Comparison of ENCODE assay signal across 8 cellular contexts in the genomic region with DNA sequence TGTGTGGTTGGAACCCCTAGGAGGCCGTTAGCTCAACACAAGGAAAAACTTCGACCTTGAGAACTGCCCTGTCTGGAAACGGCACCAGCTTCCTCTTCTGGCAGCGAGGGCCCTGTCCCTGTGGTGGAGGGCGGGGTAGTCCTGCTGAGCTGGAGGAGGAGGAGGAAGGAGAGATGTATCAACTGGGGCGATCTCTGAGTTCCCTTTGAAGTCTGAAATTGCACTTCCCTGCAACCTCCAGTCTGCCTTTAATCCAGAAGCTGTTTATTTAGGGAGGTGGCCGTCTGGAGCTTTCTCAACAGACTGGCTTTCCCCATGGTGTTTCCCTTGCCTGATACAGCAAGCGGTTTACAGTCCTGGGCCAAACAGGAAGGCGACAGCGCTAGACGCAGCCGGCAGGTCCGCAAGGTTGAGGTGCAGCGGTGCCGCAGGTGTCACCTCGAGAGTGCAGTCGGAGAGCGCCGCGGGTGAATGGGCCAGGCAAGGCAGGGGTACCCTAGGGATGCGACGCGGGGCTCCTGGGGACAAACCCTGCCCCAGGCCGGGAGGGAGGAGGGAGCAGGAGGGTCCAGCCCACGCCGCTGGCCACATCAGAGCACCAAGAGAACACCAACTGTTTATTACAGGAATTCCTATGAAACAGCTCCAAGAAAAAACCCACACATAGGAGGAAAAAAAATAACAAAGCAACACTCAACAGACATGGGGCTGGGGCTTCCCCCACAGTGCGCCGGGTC. TPM values are rescaled to one million over a fixed set of nuclear protein-coding genes. Genes with fewer than 3 reads are reported as not detected.
DNase-seq lines count a peak whose midpoint lies in the region; ATAC-seq, FAIRE-seq and TF ChIP-seq lines count a peak whose summit lies in the region.

No MANE protein-coding gene starts in this region.

- H3K9me3 Mint-ChIP-seq in activated CD4-positive, alpha-beta T cell treated with anti-CD3 and anti-CD28 coated beads, Interleukin-2, amount 10 ng/mL, durations not matched to agents 24 days and 14 days = no peaks in the 10 kb centered on the region

- H3K4me1 ChIP-seq in endothelial cell of umbilical vein (ENCODE audit: control insufficient read depth, extremely low read depth, insufficient read depth, low read length) (peaks cover 17% of the 10 kb centered on the region), urinary bladder (ENCODE audit: insufficient read depth) (no peaks in the 10 kb centered on the region)

- POLR2A ChIA-PET in endothelial cell of umbilical vein (lab: Charles Lee) = interaction anchor here (0.7 to 2.4 kb wide), 5 partner anchors 14 to 146 kb away, joined by 3 to 8 read pairs (median 4); a partner anchor contains a TSS

- no TSS peak for BruUV-seq in endothelial cell of umbilical vein (replicated peaks; lab: Mats Ljungman, UMichigan)

- no peak for TF ChIP-seq CTCF in endothelial cell of umbilical vein (IDR thresholded peaks at IDR 0.05; ENCODE audit: extremely low read depth in 1 of 2, insufficient read depth in 1 of 2, low read depth in 1 of 2, low read length in 2 of 2)

- no peak for TF ChIP-seq POLR2A in endothelial cell of umbilical vein (IDR thresholded peaks at IDR 0.05; ENCODE audit: low read depth, low read length)

- H3K4me2 ChIP-seq in endothelial cell of umbilical vein (ENCODE audit: insufficient read depth, low read length) = peak overlapping the region; percentile 76

- peak overlapping the region; percentile 44 for H3K9ac ChIP-seq in endothelial cell of umbilical vein (replicated peaks; ENCODE audit: extremely low read depth, insufficient read depth, low read length)

- H3K9me3 ChIP-seq in endothelial cell of umbilical vein (replicated peaks; ENCODE audit: control insufficient read depth, insufficient read depth, low read length) = no peaks in the 10 kb centered on the region

- H3K9me1 ChIP-seq in endothelial cell of umbilical vein (replicated peaks; ENCODE audit: control insufficient read depth, extremely low read depth, insufficient read depth, low read length) = no peaks in the 10 kb centered on the region

- H3K4me3 Mint-ChIP-seq in activated CD4-positive, alpha-beta T cell treated with anti-CD3 and anti-CD28 coated beads, Interleukin-2, amount 10 ng/mL, durations not matched to agents 24 days and 14 days = peak overlapping the region; percentile 84

- dilution Hi-C loops in endothelial cell of umbilical vein (cut with MboI; ENCODE audit: extremely low pct_ligation_motif_present, low sequenced_read_pairs) = loop anchor here (25.0 kb wide), 1 partner anchor 126 kb away; a partner anchor contains a TSS

- intact Hi-C loops in activated CD4-positive, alpha-beta T cell treated with anti-CD3 and anti-CD28 coated beads, Interleukin-2, amount 10 ng/mL, durations not matched to agents 24 days and 14 days (cut with micrococcal nuclease) = no loop called here
- intact Hi-C loops in endothelial cell of umbilical vein (cut with micrococcal nuclease) = loop anchor here (1.0 kb wide), 1 partner anchor 126 kb away; no protein-coding TSS in a partner anchor

- peak; percentile 80 for FAIRE-seq in endothelial cell of umbilical vein (lab: Jason Lieb, UNC)

- H3K4me3 ChIP-seq in endothelial cell of umbilical vein (replicated peaks in 1 of 3; ENCODE audit: insufficient read depth in 1 of 3, low read depth in 1 of 3, low read length in 3 of 3) (peak overlapping the region; percentile 21 to 49 (median 31)), urinary bladder (ENCODE audit: low read depth, low read length) (peak overlapping the region; percentile 43)

- 2% methylated on average over 28 of the region's 28 CpGs for WGBS in urinary bladder

- H3K36me3 ChIP-seq in endothelial cell of umbilical vein (ENCODE audit: control insufficient read depth in 2 of 2, extremely low read depth in 1 of 2, insufficient read depth in 2 of 2, low read length in 2 of 2) (no peaks in the 10 kb centered on the region), urinary bladder (ENCODE audit: insufficient read depth) (no peaks in the 10 kb centered on the region)

- peaks cover 45% of the 10 kb centered on the region for H3K27me3 Mint-ChIP-seq in activated CD4-positive, alpha-beta T cell treated with anti-CD3 and anti-CD28 coated beads, Interleukin-2, amount 10 ng/mL, durations not matched to agents 24 days and 14 days

- peaks cover 9% of the 10 kb centered on the region for H3K4me1 Mint-ChIP-seq in activated CD4-positive, alpha-beta T cell treated with anti-CD3 and anti-CD28 coated beads, Interleukin-2, amount 10 ng/mL, durations not matched to agents 24 days and 14 days

- H3K79me2 ChIP-seq in endothelial cell of umbilical vein (ENCODE audit: control insufficient read depth, insufficient read depth, low read length) = no peaks in the 10 kb centered on the region

- no peaks in the 10 kb centered on the region for H3K36me3 Mint-ChIP-seq in activated CD4-positive, alpha-beta T cell treated with anti-CD3 and anti-CD28 coated beads, Interleukin-2, amount 10 ng/mL, durations not matched to agents 24 days and 14 days (ENCODE audit: low read depth)

- DNase-seq in DMS 273 (lab: John Stamatoyannopoulos, UW; ENCODE audit: unreplicated experiment) (peak; percentile 91), KG1 (lab: John Stamatoyannopoulos, UW) (peak; percentile 39), endothelial cell of umbilical vein (ENCODE audit: low read depth, low spot score) (peak; percentile 30), mucosa of gallbladder (ENCODE audit: low spot score) (peak; percentile 56)
- DNase-seq in activated CD4-positive, alpha-beta T cell treated with anti-CD3 and anti-CD28 coated beads, Interleukin-2, amount 10 ng/mL, durations not matched to agents 24 days and 14 days = peak; percentile 76

- ATAC-seq in GM19023 (IDR thresholded peaks at IDR 0.05; ENCODE audit: unreplicated experiment) (no peak), HG03469 (IDR thresholded peaks at IDR 0.05; ENCODE audit: unreplicated experiment) (no peak)

- CTCF ChIA-PET in endothelial cell of umbilical vein (lab: Charles Lee) = interaction anchor here (0.5 to 18.8 kb wide), 13 partner anchors 11 to 388 kb away, joined by 3 to 584 read pairs (median 27); a partner anchor contains a TSS

- no peak overlapping the region for H3K27ac ChIP-seq in endothelial cell of umbilical vein (ENCODE audit: insufficient read depth, low read depth, low read length)
- peak overlapping the region; percentile 70 for H3K27ac ChIP-seq in urinary bladder (ENCODE audit: low read depth)

- no peaks in the 10 kb centered on the region for H3K27me3 ChIP-seq in endothelial cell of umbilical vein (ENCODE audit: control insufficient read depth in 2 of 2, insufficient read depth in 2 of 2, low read length in 2 of 2)

- H3K27ac Mint-ChIP-seq in activated CD4-positive, alpha-beta T cell treated with anti-CD3 and anti-CD28 coated beads, Interleukin-2, amount 10 ng/mL, durations not matched to agents 24 days and 14 days = no peak overlapping the region

- H4K20me1 ChIP-seq in endothelial cell of umbilical vein (replicated peaks; ENCODE audit: control insufficient read depth, extremely low read depth, insufficient read depth, low read length) = no peaks in the 10 kb centered on the region

- peak overlapping the region; percentile 35 for H2AFZ ChIP-seq in endothelial cell of umbilical vein (ENCODE audit: low read depth, low read length)

TF ChIP-seq in endothelial cell of umbilical vein, 7 proteins besides CTCF, POLR2A, EP300 and RAD21:
- TF ChIP-seq FOS (IDR thresholded peaks at IDR 0.05; ENCODE audit: borderline replicate concordance, insufficient read depth, low read length) = no peak
- TF ChIP-seq POLR2AphosphoS5 (IDR thresholded peaks at IDR 0.05; ENCODE audit: insufficient read depth, low read depth, low read length) = no peak
- no peak for TF ChIP-seq GATA2 (IDR thresholded peaks at IDR 0.05; ENCODE audit: insufficient read depth, insufficient read length, low read depth, low read length)
- TF ChIP-seq, protein P1, sequence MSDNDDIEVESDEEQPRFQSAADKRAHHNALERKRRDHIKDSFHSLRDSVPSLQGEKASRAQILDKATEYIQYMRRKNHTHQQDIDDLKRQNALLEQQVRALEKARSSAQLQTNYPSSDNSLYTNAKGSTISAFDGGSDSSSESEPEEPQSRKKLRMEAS (IDR thresholded peaks at IDR 0.05; ENCODE audit: insufficient read depth, insufficient read length) = no peak
- TF ChIP-seq MYC (IDR thresholded peaks at IDR 0.05; ENCODE audit: low read depth, low read length) = no peak
- no peak for TF ChIP-seq JUN (IDR thresholded peaks at IDR 0.05; ENCODE audit: borderline replicate concordance, insufficient read depth, insufficient read length, low read depth)
- TF ChIP-seq EZH2 (IDR thresholded peaks at IDR 0.05; ENCODE audit: borderline replicate concordance, low read depth, low read length, severe bottlenecking) = no peak
TF ChIP-seq in endothelial cell of umbilical vein: peak in this region for 0.

RNA-seq across cellular contexts. Expression of a gene that starts 11.3 kb away (rescaled TPM):
- total RNA-seq in activated CD4-positive, alpha-beta T cell treated with anti-CD3 and anti-CD28 coated beads, Interleukin-2, amount 10 ng/mL, durations not matched to agents 24 days and 14 days = 83.3 and 84.8 TPM in 2 replicates
- total RNA-seq in endothelial cell of umbilical vein (40.7 and 46.2 TPM in 2 replicates), mucosa of gallbladder (32.5 TPM), urinary bladder (17.3 TPM)
- polyA plus RNA-seq in endothelial cell of umbilical vein (27.6 and 39.9 TPM in 2 replicates), urinary bladder (41.2 TPM)
- 38.9 and 43.4 TPM in 2 replicates for polyA plus RNA-seq in endothelial cell of umbilical vein (2011; cell fraction: cytosol; rRNA removed)
- polyA plus RNA-seq in endothelial cell of umbilical vein (2011; cell fraction: nucleus; rRNA removed) = 15.4 and 19.7 TPM in 2 replicates
- polyA plus RNA-seq in endothelial cell of umbilical vein (2012) = 66.8 and 74.8 TPM in 2 replicates
- polyA minus RNA-seq in endothelial cell of umbilical vein = 20.5 and 26.0 TPM in 2 replicates
- polyA minus RNA-seq in endothelial cell of umbilical vein (2011; cell fraction: cytosol; rRNA and poly(A)+ RNA removed) = 16.5 TPM
- 3.9 and 4.2 TPM in 2 replicates for polyA minus RNA-seq in endothelial cell of umbilical vein (2011; cell fraction: nucleus; rRNA and poly(A)+ RNA removed)

Comparison
In these comparisons a context has a peak if more than half of its experiments do, and no peak if none do; other contexts are left out.
1. DNase-seq: peak in every context shown above with its lines; median percentile 91 in DMS 273; 76 in activated CD4-positive, alpha-beta T cell treated with anti-CD3 and anti-CD28 coated beads, Interleukin-2, amount 10 ng/mL, durations not matched to agents 24 days and 14 days; 56 in mucosa of gallbladder; 39 in KG1; 30 in endothelial cell of umbilical vein.